Comparison of ENCODE assay signal across 1 cellular context in genomic region chr14:35403397-35404245, GRCh38.
TF ChIP-seq lines count a peak whose summit lies in the region.

No MANE protein-coding gene starts in this region.

TF ChIP-seq in K562, 482 proteins besides CTCF, POLR2A, EP300 and RAD21 (continued from another document and continues in another):
- peak; percentile 21; the same call in 1 of the 2 replicates for TF ChIP-seq NCOA1 (IDR thresholded peaks at IDR 0.05; ENCODE audit: low read depth)
- TF ChIP-seq TSC22D4 (tag; IDR thresholded peaks at IDR 0.05): no peak
- TF ChIP-seq FOXM1 (IDR thresholded peaks at IDR 0.05; ENCODE audit: low read depth): no peak
- TF ChIP-seq FOXM1 (CRISPR knock-in tag; IDR thresholded peaks at IDR 0.05; ENCODE audit: low read depth): no peak
- TF ChIP-seq, protein P1, sequence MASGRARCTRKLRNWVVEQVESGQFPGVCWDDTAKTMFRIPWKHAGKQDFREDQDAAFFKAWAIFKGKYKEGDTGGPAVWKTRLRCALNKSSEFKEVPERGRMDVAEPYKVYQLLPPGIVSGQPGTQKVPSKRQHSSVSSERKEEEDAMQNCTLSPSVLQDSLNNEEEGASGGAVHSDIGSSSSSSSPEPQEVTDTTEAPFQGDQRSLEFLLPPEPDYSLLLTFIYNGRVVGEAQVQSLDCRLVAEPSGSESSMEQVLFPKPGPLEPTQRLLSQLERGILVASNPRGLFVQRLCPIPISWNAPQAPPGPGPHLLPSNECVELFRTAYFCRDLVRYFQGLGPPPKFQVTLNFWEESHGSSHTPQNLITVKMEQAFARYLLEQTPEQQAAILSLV (tag; IDR thresholded peaks at IDR 0.05): peak; percentile 74; the same call in 1 of the 2 replicates
- no peak for TF ChIP-seq DNMT1 (IDR thresholded peaks at IDR 0.05)
- no peak for TF ChIP-seq SP2 (IDR thresholded peaks at IDR 0.05; ENCODE audit: extremely low read depth, low read depth, low read length, poor library complexity, severe bottlenecking)
- no peak for TF ChIP-seq ZNF224 (CRISPR knock-in tag; IDR thresholded peaks at IDR 0.05)
- no peak for TF ChIP-seq ZBTB1 (CRISPR knock-in tag; IDR thresholded peaks at IDR 0.05; ENCODE audit: borderline replicate concordance, low read depth)
- no peak for TF ChIP-seq FIP1L1 (IDR thresholded peaks at IDR 0.05; ENCODE audit: low read depth, low read length, poor library complexity, severe bottlenecking)
- peak; percentile 57 to 77 for TF ChIP-seq TRIM24 (IDR thresholded peaks at IDR 0.05)
- no peak for TF ChIP-seq FOXJ2 (tag; IDR thresholded peaks at IDR 0.05)
- TF ChIP-seq ZNF3 (CRISPR knock-in tag; IDR thresholded peaks at IDR 0.05): no peak
- peak; percentile 52; the same call in 1 of the 2 replicates for TF ChIP-seq TFAP4 (CRISPR knock-in tag; IDR thresholded peaks at IDR 0.05; ENCODE audit: borderline replicate concordance)
- no peak for TF ChIP-seq ZNF507 (tag; conservative IDR thresholded peaks at IDR 0.05)
- 0 out of 2 replicates have a peak, but pooled peaks have one; percentile 51 for TF ChIP-seq ZEB2 (IDR thresholded peaks at IDR 0.05)
- TF ChIP-seq HMGN3 (IDR thresholded peaks at IDR 0.05; ENCODE audit: borderline replicate concordance, extremely low read depth, insufficient read length, low read depth, low read length): peak; percentile 82
- TF ChIP-seq, protein P2, sequence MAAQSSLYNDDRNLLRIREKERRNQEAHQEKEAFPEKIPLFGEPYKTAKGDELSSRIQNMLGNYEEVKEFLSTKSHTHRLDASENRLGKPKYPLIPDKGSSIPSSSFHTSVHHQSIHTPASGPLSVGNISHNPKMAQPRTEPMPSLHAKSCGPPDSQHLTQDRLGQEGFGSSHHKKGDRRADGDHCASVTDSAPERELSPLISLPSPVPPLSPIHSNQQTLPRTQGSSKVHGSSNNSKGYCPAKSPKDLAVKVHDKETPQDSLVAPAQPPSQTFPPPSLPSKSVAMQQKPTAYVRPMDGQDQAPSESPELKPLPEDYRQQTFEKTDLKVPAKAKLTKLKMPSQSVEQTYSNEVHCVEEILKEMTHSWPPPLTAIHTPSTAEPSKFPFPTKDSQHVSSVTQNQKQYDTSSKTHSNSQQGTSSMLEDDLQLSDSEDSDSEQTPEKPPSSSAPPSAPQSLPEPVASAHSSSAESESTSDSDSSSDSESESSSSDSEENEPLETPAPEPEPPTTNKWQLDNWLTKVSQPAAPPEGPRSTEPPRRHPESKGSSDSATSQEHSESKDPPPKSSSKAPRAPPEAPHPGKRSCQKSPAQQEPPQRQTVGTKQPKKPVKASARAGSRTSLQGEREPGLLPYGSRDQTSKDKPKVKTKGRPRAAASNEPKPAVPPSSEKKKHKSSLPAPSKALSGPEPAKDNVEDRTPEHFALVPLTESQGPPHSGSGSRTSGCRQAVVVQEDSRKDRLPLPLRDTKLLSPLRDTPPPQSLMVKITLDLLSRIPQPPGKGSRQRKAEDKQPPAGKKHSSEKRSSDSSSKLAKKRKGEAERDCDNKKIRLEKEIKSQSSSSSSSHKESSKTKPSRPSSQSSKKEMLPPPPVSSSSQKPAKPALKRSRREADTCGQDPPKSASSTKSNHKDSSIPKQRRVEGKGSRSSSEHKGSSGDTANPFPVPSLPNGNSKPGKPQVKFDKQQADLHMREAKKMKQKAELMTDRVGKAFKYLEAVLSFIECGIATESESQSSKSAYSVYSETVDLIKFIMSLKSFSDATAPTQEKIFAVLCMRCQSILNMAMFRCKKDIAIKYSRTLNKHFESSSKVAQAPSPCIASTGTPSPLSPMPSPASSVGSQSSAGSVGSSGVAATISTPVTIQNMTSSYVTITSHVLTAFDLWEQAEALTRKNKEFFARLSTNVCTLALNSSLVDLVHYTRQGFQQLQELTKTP (IDR thresholded peaks at IDR 0.05; ENCODE audit: low read depth in 1 of 2, partially characterized antibody in 2 of 2): peak in 1 of 2 experiments; percentile 39
- TF ChIP-seq, protein P3, sequence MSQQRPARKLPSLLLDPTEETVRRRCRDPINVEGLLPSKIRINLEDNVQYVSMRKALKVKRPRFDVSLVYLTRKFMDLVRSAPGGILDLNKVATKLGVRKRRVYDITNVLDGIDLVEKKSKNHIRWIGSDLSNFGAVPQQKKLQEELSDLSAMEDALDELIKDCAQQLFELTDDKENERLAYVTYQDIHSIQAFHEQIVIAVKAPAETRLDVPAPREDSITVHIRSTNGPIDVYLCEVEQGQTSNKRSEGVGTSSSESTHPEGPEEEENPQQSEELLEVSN (IDR thresholded peaks at IDR 0.05; ENCODE audit: borderline replicate concordance in 1 of 2, extremely low read depth in 1 of 2, insufficient read depth in 1 of 2, insufficient read length in 1 of 2, low read depth in 1 of 2, low read length in 1 of 2, poor library complexity in 1 of 2, severe bottlenecking in 1 of 2): peak; percentile 68 to 80
- TF ChIP-seq EHMT2 (IDR thresholded peaks at IDR 0.05): no peak
- no peak for TF ChIP-seq ADNP (tag; IDR thresholded peaks at IDR 0.05)
- no peak for TF ChIP-seq RBM15 (IDR thresholded peaks at IDR 0.05; ENCODE audit: insufficient read depth, low read length)
- no peak for TF ChIP-seq DDX20 (tag; IDR thresholded peaks at IDR 0.05; ENCODE audit: low read depth)
- TF ChIP-seq ATF7 (IDR thresholded peaks at IDR 0.05): peak; percentile 33; the same call in 1 of the 2 replicates
- TF ChIP-seq, protein P4, sequence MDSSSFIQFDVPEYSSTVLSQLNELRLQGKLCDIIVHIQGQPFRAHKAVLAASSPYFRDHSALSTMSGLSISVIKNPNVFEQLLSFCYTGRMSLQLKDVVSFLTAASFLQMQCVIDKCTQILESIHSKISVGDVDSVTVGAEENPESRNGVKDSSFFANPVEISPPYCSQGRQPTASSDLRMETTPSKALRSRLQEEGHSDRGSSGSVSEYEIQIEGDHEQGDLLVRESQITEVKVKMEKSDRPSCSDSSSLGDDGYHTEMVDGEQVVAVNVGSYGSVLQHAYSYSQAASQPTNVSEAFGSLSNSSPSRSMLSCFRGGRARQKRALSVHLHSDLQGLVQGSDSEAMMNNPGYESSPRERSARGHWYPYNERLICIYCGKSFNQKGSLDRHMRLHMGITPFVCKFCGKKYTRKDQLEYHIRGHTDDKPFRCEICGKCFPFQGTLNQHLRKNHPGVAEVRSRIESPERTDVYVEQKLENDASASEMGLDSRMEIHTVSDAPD (CRISPR knock-in tag; IDR thresholded peaks at IDR 0.05): no peak
- peak; percentile 97 for TF ChIP-seq VEZF1 (CRISPR knock-in tag; IDR thresholded peaks at IDR 0.05)
- peak; percentile 60; the same call in 1 of the 2 replicates for TF ChIP-seq LEF1 (IDR thresholded peaks at IDR 0.05)
- TF ChIP-seq, protein P5, sequence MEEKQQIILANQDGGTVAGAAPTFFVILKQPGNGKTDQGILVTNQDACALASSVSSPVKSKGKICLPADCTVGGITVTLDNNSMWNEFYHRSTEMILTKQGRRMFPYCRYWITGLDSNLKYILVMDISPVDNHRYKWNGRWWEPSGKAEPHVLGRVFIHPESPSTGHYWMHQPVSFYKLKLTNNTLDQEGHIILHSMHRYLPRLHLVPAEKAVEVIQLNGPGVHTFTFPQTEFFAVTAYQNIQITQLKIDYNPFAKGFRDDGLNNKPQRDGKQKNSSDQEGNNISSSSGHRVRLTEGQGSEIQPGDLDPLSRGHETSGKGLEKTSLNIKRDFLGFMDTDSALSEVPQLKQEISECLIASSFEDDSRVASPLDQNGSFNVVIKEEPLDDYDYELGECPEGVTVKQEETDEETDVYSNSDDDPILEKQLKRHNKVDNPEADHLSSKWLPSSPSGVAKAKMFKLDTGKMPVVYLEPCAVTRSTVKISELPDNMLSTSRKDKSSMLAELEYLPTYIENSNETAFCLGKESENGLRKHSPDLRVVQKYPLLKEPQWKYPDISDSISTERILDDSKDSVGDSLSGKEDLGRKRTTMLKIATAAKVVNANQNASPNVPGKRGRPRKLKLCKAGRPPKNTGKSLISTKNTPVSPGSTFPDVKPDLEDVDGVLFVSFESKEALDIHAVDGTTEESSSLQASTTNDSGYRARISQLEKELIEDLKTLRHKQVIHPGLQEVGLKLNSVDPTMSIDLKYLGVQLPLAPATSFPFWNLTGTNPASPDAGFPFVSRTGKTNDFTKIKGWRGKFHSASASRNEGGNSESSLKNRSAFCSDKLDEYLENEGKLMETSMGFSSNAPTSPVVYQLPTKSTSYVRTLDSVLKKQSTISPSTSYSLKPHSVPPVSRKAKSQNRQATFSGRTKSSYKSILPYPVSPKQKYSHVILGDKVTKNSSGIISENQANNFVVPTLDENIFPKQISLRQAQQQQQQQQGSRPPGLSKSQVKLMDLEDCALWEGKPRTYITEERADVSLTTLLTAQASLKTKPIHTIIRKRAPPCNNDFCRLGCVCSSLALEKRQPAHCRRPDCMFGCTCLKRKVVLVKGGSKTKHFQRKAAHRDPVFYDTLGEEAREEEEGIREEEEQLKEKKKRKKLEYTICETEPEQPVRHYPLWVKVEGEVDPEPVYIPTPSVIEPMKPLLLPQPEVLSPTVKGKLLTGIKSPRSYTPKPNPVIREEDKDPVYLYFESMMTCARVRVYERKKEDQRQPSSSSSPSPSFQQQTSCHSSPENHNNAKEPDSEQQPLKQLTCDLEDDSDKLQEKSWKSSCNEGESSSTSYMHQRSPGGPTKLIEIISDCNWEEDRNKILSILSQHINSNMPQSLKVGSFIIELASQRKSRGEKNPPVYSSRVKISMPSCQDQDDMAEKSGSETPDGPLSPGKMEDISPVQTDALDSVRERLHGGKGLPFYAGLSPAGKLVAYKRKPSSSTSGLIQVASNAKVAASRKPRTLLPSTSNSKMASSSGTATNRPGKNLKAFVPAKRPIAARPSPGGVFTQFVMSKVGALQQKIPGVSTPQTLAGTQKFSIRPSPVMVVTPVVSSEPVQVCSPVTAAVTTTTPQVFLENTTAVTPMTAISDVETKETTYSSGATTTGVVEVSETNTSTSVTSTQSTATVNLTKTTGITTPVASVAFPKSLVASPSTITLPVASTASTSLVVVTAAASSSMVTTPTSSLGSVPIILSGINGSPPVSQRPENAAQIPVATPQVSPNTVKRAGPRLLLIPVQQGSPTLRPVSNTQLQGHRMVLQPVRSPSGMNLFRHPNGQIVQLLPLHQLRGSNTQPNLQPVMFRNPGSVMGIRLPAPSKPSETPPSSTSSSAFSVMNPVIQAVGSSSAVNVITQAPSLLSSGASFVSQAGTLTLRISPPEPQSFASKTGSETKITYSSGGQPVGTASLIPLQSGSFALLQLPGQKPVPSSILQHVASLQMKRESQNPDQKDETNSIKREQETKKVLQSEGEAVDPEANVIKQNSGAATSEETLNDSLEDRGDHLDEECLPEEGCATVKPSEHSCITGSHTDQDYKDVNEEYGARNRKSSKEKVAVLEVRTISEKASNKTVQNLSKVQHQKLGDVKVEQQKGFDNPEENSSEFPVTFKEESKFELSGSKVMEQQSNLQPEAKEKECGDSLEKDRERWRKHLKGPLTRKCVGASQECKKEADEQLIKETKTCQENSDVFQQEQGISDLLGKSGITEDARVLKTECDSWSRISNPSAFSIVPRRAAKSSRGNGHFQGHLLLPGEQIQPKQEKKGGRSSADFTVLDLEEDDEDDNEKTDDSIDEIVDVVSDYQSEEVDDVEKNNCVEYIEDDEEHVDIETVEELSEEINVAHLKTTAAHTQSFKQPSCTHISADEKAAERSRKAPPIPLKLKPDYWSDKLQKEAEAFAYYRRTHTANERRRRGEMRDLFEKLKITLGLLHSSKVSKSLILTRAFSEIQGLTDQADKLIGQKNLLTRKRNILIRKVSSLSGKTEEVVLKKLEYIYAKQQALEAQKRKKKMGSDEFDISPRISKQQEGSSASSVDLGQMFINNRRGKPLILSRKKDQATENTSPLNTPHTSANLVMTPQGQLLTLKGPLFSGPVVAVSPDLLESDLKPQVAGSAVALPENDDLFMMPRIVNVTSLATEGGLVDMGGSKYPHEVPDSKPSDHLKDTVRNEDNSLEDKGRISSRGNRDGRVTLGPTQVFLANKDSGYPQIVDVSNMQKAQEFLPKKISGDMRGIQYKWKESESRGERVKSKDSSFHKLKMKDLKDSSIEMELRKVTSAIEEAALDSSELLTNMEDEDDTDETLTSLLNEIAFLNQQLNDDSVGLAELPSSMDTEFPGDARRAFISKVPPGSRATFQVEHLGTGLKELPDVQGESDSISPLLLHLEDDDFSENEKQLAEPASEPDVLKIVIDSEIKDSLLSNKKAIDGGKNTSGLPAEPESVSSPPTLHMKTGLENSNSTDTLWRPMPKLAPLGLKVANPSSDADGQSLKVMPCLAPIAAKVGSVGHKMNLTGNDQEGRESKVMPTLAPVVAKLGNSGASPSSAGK (IDR thresholded peaks at IDR 0.05): peak; percentile 69
- no peak; a peak in 1 of 4 replicates for TF ChIP-seq MLLT1 (IDR thresholded peaks at IDR 0.05)
- no peak for TF ChIP-seq MBD1 (CRISPR knock-in tag; IDR thresholded peaks at IDR 0.05)
- TF ChIP-seq ZNF75A (CRISPR knock-in tag; IDR thresholded peaks at IDR 0.05): no peak
- TF ChIP-seq BRF1 (IDR thresholded peaks at IDR 0.05; ENCODE audit: borderline replicate concordance, extremely low read depth, insufficient read length): no peak
